In genomic region chr6:151067684-151068596, GRCh38 we compare ENCODE assay signal across 8 cellular contexts.
DNase-seq lines count a peak whose midpoint lies in the region; ATAC-seq and TF ChIP-seq lines count a peak whose summit lies in the region.

No MANE protein-coding gene starts in this region.

- H3K4me1 Mint-ChIP-seq in effector memory CD8-positive, alpha-beta T cell (ENCODE audit: low read depth in 2 of 2), result no peaks in the 10 kb centered on the region

- H3K9me3 Mint-ChIP-seq in effector memory CD8-positive, alpha-beta T cell, result no peaks in the 10 kb centered on the region

- DNase-seq in ELR (ENCODE audit: low read depth), result peak; percentile 97
- DNase-seq in glomerular visceral epithelial cell (ENCODE audit: extremely low spot score), result peak; percentile 90
- DNase-seq in sciatic nerve (ENCODE audit: low spot score), result peak; percentile 93
- DNase-seq in UCSD-AML1 (lab: John Stamatoyannopoulos, UW; ENCODE audit: unreplicated experiment), result no peak
- DNase-seq in activated CD4-positive, alpha-beta T cell treated with anti-CD3 and anti-CD28 coated beads for 4 hours, result no peak
- no peak for DNase-seq in effector memory CD8-positive, alpha-beta T cell
- DNase-seq in GDM1 (lab: John Stamatoyannopoulos, UW), result no peak

- H3K27ac Mint-ChIP-seq in effector memory CD8-positive, alpha-beta T cell, result no peak overlapping the region

- H3K27me3 Mint-ChIP-seq in effector memory CD8-positive, alpha-beta T cell, result no peaks in the 10 kb centered on the region

- no peak overlapping the region for H3K4me3 Mint-ChIP-seq in effector memory CD8-positive, alpha-beta T cell

- intact Hi-C loops in sciatic nerve (cut with DNase I), result no loop called here

- no peaks in the 10 kb centered on the region for H3K36me3 Mint-ChIP-seq in effector memory CD8-positive, alpha-beta T cell (ENCODE audit: insufficient read depth)

- peak; percentile 79 for ATAC-seq in SK-N-SH treated with all-trans-retinoic acid at 6 μM for 48 hours
- ATAC-seq in sciatic nerve, result peak; percentile 83
- ATAC-seq in effector memory CD8-positive, alpha-beta T cell (replicated peaks), result no peak

TF ChIP-seq in SK-N-SH treated with all-trans-retinoic acid at 6 μM for 48 hours, 23 proteins besides CTCF, POLR2A, EP300 and RAD21:
- peak; percentile 75; the same call in 1 of the 2 replicates for TF ChIP-seq TOX (CRISPR knock-in tag; IDR thresholded peaks at IDR 0.05; ENCODE audit: borderline replicate concordance)
- TF ChIP-seq TCF4 (CRISPR knock-in tag; IDR thresholded peaks at IDR 0.05; ENCODE audit: borderline replicate concordance), result no peak
- peak; percentile 17; the same call in 1 of the 2 replicates for TF ChIP-seq RARB (CRISPR knock-in tag; IDR thresholded peaks at IDR 0.05)
- TF ChIP-seq PPARA (CRISPR knock-in tag; IDR thresholded peaks at IDR 0.05; ENCODE audit: borderline replicate concordance), result no peak
- peak; percentile 18; the same call in 1 of the 2 replicates for TF ChIP-seq SNAI2 (CRISPR knock-in tag; IDR thresholded peaks at IDR 0.05)
- TF ChIP-seq CREB5 (CRISPR knock-in tag; IDR thresholded peaks at IDR 0.05; ENCODE audit: low read depth), result no peak
- peak; percentile 44; the same call in 1 of the 2 replicates for TF ChIP-seq POU6F1 (CRISPR knock-in tag; IDR thresholded peaks at IDR 0.05; ENCODE audit: borderline replicate concordance, low read depth)
- TF ChIP-seq ZFP3 (CRISPR knock-in tag; IDR thresholded peaks at IDR 0.05), result 0 out of 2 replicates have a peak, but pooled peaks have one; percentile 13
- peak; percentile 81 for TF ChIP-seq ZC3H10 (CRISPR knock-in tag; IDR thresholded peaks at IDR 0.05)
- TF ChIP-seq ISL1 (CRISPR knock-in tag; IDR thresholded peaks at IDR 0.05), result peak; percentile 61
TF ChIP-seq in SK-N-SH treated with all-trans-retinoic acid at 6 μM for 48 hours: peak in this region for 7.

Comparison
In these comparisons a context has a peak if more than half of its experiments do, and no peak if none do; other contexts are left out.
1. DNase-seq: peak in ELR (single experiment), glomerular visceral epithelial cell (single experiment) and sciatic nerve (single experiment); none in UCSD-AML1 (single experiment), activated CD4-positive, alpha-beta T cell treated with anti-CD3 and anti-CD28 coated beads for 4 hours (0 of 2), effector memory CD8-positive, alpha-beta T cell (0 of 3) and GDM1 (single experiment).